Comparison of ENCODE assay signal across 1 cellular context in the genomic region with DNA sequence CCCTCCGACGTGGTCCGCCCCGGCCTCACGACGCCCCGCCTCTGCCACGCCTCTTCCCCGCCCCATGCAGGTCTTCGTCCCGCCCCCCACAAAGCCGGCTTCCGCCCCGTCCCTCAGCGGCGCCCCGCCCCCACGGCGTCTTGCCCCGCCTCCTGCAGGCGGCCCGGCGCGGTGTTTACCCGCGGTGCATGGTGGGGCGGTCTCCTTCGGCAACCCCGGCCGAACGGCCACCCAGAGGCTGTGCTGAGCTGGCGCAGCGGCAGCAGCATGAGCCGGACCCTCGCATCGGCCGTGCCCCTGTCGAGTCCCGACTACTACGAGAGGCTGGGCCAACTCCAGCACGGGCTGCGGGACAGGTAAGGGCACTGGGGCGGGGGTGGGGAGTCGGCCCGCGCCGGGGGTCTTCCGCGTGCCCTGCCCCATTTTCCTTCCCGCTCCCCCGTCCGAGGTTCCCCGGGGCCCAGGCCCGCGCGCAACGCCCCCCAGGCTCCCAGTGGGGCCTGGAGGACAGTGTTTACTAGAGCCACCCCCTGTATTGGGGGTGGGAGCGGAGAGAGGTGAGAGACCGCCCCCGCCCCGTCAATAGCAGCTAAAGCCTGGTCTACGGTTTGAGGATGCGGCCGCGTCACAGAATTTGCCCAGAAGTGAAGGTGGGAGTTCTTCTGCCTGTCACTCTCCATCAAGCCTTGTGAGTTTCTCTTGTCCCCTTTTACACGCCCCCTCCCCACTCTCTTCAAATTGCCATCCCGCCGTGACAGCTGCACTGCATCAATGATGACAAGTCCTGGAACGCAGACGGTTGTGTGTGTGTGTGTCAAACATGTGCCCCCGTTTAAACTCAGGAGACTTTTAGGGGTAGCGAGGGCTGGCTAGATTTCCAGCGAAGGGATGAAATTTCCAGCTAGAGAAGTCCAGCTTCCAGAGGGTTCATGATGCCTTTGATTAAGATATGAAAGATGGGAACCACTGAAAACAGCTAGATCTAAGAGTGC.
TF ChIP-seq lines count a peak whose summit lies in the region.

A gene with protein sequence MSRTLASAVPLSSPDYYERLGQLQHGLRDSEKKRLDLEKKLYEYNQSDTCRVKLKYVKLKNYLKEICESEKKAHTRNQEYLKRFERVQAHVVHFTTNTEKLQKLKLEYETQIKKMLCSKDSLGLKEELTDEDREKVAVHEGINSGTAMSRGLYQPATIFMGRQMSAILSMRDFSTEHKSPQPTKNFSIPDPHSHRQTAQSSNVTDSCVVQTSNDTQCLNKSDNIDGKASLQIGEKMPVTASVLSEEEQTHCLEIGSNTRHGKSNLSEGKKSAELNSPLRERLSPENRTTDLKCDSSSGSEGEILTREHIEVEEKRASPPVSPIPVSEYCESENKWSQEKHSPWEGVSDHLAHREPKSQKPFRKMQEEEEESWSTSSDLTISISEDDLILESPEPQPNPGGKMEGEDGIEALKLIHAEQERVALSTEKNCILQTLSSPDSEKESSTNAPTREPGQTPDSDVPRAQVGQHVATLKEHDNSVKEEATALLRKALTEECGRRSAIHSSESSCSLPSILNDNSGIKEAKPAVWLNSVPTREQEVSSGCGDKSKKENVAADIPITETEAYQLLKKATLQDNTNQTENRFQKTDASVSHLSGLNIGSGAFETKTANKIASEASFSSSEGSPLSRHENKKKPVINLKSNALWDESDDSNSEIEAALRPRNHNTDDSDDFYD (plus strand): TSS at position 234 of the 992 bp plus-strand sequence. CDS start 34 bp downstream, at position 268.

TF ChIP-seq in HEK293, 187 proteins besides CTCF, POLR2A, EP300 and RAD21 (continued from another document and continues in another):
- TF ChIP-seq, protein P1, sequence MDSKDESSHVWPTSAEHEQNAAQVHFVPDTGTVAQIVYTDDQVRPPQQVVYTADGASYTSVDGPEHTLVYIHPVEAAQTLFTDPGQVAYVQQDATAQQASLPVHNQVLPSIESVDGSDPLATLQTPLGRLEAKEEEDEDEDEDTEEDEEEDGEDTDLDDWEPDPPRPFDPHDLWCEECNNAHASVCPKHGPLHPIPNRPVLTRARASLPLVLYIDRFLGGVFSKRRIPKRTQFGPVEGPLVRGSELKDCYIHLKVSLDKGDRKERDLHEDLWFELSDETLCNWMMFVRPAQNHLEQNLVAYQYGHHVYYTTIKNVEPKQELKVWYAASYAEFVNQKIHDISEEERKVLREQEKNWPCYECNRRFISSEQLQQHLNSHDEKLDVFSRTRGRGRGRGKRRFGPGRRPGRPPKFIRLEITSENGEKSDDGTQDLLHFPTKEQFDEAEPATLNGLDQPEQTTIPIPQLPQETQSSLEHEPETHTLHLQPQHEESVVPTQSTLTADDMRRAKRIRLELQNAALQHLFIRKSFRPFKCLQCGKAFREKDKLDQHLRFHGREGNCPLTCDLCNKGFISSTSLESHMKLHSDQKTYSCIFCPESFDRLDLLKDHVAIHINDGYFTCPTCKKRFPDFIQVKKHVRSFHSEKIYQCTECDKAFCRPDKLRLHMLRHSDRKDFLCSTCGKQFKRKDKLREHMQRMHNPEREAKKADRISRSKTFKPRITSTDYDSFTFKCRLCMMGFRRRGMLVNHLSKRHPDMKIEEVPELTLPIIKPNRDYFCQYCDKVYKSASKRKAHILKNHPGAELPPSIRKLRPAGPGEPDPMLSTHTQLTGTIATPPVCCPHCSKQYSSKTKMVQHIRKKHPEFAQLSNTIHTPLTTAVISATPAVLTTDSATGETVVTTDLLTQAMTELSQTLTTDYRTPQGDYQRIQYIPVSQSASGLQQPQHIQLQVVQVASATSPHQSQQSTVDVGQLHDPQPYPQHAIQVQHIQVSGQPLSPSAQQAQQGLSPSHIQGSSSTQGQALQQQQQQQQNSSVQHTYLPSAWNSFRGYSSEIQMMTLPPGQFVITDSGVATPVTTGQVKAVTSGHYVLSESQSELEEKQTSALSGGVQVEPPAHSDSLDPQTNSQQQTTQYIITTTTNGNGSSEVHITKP (tag by site-specific recombination; IDR thresholded peaks at IDR 0.05), result no peak
- no peak for TF ChIP-seq ZNF138 (tag by site-specific recombination; IDR thresholded peaks at IDR 0.05; ENCODE audit: borderline replicate concordance)
- no peak for TF ChIP-seq ZBTB7A (tag by site-specific recombination; IDR thresholded peaks at IDR 0.05; ENCODE audit: low read depth)
- TF ChIP-seq, protein P2, sequence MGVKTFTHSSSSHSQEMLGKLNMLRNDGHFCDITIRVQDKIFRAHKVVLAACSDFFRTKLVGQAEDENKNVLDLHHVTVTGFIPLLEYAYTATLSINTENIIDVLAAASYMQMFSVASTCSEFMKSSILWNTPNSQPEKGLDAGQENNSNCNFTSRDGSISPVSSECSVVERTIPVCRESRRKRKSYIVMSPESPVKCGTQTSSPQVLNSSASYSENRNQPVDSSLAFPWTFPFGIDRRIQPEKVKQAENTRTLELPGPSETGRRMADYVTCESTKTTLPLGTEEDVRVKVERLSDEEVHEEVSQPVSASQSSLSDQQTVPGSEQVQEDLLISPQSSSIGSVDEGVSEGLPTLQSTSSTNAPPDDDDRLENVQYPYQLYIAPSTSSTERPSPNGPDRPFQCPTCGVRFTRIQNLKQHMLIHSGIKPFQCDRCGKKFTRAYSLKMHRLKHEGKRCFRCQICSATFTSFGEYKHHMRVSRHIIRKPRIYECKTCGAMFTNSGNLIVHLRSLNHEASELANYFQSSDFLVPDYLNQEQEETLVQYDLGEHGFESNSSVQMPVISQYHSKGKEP (tag by site-specific recombination; IDR thresholded peaks at IDR 0.05), result no peak
- TF ChIP-seq ZNF324 (tag by site-specific recombination; IDR thresholded peaks at IDR 0.05), result no peak; the same call in 1 of the 2 replicates
- no peak for TF ChIP-seq ZNF624 (tag by site-specific recombination; IDR thresholded peaks at IDR 0.05)
- no peak for TF ChIP-seq ZNF24 (tag by site-specific recombination; IDR thresholded peaks at IDR 0.05)
- TF ChIP-seq ZNF626 (tag by site-specific recombination; IDR thresholded peaks at IDR 0.05), result no peak
- TF ChIP-seq ZEB2 (tag by site-specific recombination; IDR thresholded peaks at IDR 0.05), result peak; percentile 55
- TF ChIP-seq, protein P3, sequence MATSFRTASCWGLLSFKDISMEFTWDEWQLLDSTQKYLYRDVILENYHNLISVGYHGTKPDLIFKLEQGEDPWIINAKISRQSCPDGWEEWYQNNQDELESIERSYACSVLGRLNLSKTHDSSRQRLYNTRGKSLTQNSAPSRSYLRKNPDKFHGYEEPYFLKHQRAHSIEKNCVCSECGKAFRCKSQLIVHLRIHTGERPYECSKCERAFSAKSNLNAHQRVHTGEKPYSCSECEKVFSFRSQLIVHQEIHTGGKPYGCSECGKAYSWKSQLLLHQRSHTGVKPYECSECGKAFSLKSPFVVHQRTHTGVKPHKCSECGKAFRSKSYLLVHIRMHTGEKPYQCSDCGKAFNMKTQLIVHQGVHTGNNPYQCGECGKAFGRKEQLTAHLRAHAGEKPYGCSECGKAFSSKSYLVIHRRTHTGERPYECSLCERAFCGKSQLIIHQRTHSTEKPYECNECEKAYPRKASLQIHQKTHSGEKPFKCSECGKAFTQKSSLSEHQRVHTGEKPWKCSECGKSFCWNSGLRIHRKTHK (tag by site-specific recombination; IDR thresholded peaks at IDR 0.05), result no peak
- no peak for TF ChIP-seq SCRT2 (tag by site-specific recombination; IDR thresholded peaks at IDR 0.05)
- TF ChIP-seq ZNF23 (tag by site-specific recombination; IDR thresholded peaks at IDR 0.05; ENCODE audit: borderline replicate concordance), result no peak
- TF ChIP-seq, protein P4, sequence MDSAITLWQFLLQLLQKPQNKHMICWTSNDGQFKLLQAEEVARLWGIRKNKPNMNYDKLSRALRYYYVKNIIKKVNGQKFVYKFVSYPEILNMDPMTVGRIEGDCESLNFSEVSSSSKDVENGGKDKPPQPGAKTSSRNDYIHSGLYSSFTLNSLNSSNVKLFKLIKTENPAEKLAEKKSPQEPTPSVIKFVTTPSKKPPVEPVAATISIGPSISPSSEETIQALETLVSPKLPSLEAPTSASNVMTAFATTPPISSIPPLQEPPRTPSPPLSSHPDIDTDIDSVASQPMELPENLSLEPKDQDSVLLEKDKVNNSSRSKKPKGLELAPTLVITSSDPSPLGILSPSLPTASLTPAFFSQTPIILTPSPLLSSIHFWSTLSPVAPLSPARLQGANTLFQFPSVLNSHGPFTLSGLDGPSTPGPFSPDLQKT (IDR thresholded peaks at IDR 0.05; ENCODE audit: borderline replicate concordance, low read depth, low read length), result no peak
- TF ChIP-seq ZBTB48 (tag by site-specific recombination; IDR thresholded peaks at IDR 0.05), result no peak
- no peak for TF ChIP-seq ZFP3 (tag by site-specific recombination; IDR thresholded peaks at IDR 0.05; ENCODE audit: low read depth)
- no peak for TF ChIP-seq ZNF558 (tag by site-specific recombination; IDR thresholded peaks at IDR 0.05)
- peak; percentile 97 for TF ChIP-seq GLIS2 (tag by site-specific recombination; IDR thresholded peaks at IDR 0.05)
- no peak for TF ChIP-seq ZNF544 (tag by site-specific recombination; IDR thresholded peaks at IDR 0.05)
- no peak for TF ChIP-seq ZNF433 (tag by site-specific recombination; IDR thresholded peaks at IDR 0.05; ENCODE audit: low read depth)
- no peak for TF ChIP-seq ZNF114 (tag by site-specific recombination; IDR thresholded peaks at IDR 0.05)
- TF ChIP-seq, protein P5, sequence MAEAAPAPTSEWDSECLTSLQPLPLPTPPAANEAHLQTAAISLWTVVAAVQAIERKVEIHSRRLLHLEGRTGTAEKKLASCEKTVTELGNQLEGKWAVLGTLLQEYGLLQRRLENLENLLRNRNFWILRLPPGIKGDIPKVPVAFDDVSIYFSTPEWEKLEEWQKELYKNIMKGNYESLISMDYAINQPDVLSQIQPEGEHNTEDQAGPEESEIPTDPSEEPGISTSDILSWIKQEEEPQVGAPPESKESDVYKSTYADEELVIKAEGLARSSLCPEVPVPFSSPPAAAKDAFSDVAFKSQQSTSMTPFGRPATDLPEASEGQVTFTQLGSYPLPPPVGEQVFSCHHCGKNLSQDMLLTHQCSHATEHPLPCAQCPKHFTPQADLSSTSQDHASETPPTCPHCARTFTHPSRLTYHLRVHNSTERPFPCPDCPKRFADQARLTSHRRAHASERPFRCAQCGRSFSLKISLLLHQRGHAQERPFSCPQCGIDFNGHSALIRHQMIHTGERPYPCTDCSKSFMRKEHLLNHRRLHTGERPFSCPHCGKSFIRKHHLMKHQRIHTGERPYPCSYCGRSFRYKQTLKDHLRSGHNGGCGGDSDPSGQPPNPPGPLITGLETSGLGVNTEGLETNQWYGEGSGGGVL (tag by site-specific recombination; IDR thresholded peaks at IDR 0.05), result peak; percentile 84
- TF ChIP-seq, protein P6, sequence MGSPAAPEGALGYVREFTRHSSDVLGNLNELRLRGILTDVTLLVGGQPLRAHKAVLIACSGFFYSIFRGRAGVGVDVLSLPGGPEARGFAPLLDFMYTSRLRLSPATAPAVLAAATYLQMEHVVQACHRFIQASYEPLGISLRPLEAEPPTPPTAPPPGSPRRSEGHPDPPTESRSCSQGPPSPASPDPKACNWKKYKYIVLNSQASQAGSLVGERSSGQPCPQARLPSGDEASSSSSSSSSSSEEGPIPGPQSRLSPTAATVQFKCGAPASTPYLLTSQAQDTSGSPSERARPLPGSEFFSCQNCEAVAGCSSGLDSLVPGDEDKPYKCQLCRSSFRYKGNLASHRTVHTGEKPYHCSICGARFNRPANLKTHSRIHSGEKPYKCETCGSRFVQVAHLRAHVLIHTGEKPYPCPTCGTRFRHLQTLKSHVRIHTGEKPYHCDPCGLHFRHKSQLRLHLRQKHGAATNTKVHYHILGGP (tag by site-specific recombination; IDR thresholded peaks at IDR 0.05), result no peak
- TF ChIP-seq, protein P7, sequence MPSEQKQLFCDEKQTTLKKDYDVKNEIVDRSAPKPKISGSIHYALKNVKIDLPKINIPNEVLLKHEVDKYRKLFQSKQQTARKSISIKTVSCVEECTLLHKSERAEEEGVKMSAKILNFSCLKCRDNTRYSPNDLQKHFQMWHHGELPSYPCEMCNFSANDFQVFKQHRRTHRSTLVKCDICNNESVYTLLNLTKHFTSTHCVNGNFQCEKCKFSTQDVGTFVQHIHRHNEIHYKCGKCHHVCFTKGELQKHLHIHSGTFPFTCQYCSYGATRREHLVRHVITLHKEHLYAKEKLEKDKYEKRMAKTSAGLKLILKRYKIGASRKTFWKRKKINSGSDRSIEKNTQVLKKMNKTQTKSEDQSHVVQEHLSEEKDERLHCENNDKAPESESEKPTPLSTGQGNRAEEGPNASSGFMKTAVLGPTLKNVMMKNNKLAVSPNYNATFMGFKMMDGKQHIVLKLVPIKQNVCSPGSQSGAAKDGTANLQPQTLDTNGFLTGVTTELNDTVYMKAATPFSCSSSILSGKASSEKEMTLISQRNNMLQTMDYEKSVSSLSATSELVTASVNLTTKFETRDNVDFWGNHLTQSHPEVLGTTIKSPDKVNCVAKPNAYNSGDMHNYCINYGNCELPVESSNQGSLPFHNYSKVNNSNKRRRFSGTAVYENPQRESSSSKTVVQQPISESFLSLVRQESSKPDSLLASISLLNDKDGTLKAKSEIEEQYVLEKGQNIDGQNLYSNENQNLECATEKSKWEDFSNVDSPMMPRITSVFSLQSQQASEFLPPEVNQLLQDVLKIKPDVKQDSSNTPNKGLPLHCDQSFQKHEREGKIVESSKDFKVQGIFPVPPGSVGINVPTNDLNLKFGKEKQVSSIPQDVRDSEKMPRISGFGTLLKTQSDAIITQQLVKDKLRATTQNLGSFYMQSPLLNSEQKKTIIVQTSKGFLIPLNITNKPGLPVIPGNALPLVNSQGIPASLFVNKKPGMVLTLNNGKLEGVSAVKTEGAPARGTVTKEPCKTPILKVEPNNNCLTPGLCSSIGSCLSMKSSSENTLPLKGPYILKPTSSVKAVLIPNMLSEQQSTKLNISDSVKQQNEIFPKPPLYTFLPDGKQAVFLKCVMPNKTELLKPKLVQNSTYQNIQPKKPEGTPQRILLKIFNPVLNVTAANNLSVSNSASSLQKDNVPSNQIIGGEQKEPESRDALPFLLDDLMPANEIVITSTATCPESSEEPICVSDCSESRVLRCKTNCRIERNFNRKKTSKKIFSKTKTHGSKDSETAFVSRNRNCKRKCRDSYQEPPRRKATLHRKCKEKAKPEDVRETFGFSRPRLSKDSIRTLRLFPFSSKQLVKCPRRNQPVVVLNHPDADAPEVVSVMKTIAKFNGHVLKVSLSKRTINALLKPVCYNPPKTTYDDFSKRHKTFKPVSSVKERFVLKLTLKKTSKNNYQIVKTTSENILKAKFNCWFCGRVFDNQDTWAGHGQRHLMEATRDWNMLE (tag by site-specific recombination; conservative IDR thresholded peaks at IDR 0.05; ENCODE audit: low read depth), result no peak
- TF ChIP-seq KLF16 (tag by site-specific recombination; IDR thresholded peaks at IDR 0.05), result no peak; the same call in 1 of the 2 replicates
- TF ChIP-seq, protein P8, sequence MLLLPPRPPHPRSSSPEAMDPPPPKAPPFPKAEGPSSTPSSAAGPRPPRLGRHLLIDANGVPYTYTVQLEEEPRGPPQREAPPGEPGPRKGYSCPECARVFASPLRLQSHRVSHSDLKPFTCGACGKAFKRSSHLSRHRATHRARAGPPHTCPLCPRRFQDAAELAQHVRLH (tag by site-specific recombination; IDR thresholded peaks at IDR 0.05), result no peak
- no peak for TF ChIP-seq ZNF175 (tag by site-specific recombination; IDR thresholded peaks at IDR 0.05)
- no peak for TF ChIP-seq ZNF837 (tag by site-specific recombination; IDR thresholded peaks at IDR 0.05)
- TF ChIP-seq GFI1B (tag by site-specific recombination; IDR thresholded peaks at IDR 0.05), result no peak
- no peak for TF ChIP-seq OSR2 (tag by site-specific recombination; IDR thresholded peaks at IDR 0.05)
- TF ChIP-seq ZNF132 (tag by site-specific recombination; IDR thresholded peaks at IDR 0.05; ENCODE audit: borderline replicate concordance), result no peak
- TF ChIP-seq RBAK (tag by site-specific recombination; IDR thresholded peaks at IDR 0.05), result no peak
